In the genomic region with DNA sequence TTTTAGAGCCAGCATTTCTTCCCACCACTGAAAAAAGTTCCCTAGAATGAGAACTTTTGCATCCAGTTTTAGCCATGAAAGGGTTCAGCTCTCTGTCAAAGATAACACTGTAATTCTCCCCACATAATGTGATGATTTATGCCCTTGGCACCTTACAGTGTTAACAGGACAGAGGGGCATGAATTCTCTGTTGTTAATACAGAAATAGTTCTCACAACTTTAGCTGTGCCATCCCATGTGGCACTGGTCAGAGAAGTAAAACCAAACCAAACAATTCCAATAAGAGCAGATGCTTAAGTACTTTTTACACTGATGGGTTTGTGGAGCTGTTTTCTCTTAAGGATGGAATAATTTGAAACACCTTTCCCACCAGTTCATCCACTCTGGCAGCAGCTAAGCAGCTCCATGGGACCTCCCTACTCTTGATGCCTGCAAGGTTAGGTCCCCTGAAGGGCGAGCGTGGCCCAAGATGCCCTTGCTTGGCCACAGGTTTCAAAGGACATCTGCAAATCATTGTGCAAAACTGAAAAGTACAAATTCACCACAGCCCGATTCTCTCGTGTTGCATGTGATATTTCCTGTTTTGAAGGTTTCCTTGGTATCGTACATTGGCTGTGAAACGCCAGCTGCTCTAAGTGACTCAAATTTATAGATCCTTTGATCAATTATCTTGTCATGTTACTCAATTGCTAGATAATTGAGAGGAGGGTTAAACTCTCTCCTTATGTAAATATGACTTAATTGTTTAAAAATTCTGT, we compare ENCODE assay signal across 10 cellular contexts.
A peak's percentile ranks its signal among the peaks of the same experiment; 100 is the strongest.
DNase-seq lines count a peak whose midpoint lies in the region; ATAC-seq lines count a peak whose summit lies in the region.
"Had no signal": no experiment of that assay in that cellular context is flagged by ENCODE, and none has a peak within 500 bp of the region (broad histone marks: within the 10 kb centered on the region; RNA-seq: fewer than 3 reads in every experiment).

No MANE protein-coding gene starts in this region.

- CTCF ChIA-PET in activated CD4-positive, alpha-beta T cell treated with anti-CD3 and anti-CD28 coated beads for 36 hours (lab: Charles Lee), result interaction anchor here (0.6 to 1.4 kb wide), 7 partner anchors 17 to 1686 kb away, joined by 3 to 4 read pairs (median 3); a partner anchor contains a TSS

- H3K27ac Mint-ChIP-seq in activated CD4-positive, alpha-beta T cell treated with anti-CD3 and anti-CD28 coated beads for 36 hours, result no peak overlapping the region
- peak overlapping the region; percentile 19 for H3K27ac Mint-ChIP-seq in activated naive CD8-positive, alpha-beta T cell

- no peaks in the 10 kb centered on the region for H3K36me3 ChIP-seq in skeletal muscle satellite cell (ENCODE audit: insufficient read depth, low read length)
- H3K36me3 ChIP-seq: breast epithelium, prostate gland had no signal

- H3K4me1 Mint-ChIP-seq in activated CD4-positive, alpha-beta T cell treated with anti-CD3 and anti-CD28 coated beads for 36 hours, result peaks cover 36% of the 10 kb centered on the region
- peaks cover 45% of the 10 kb centered on the region for H3K4me1 Mint-ChIP-seq in activated naive CD8-positive, alpha-beta T cell (ENCODE audit: low read depth)

- intact Hi-C loops in activated CD4-positive, alpha-beta T cell treated with anti-CD3 and anti-CD28 coated beads for 36 hours (cut with DNase I, micrococcal nuclease), result loop anchor here (1.0 to 5.0 kb wide), 7 partner anchors 37 to 292 kb away; a partner anchor contains a TSS

- peak overlapping the region; percentile 64 for H3K4me2 ChIP-seq in skeletal muscle satellite cell (ENCODE audit: low read length)

- H3K4me1 ChIP-seq in skeletal muscle satellite cell (ENCODE audit: control insufficient read depth, insufficient read depth, low read length), result peaks cover 19% of the 10 kb centered on the region
- H3K4me1 ChIP-seq: breast epithelium, prostate gland had no signal

- peak overlapping the region; percentile 4 for H3K4me3 Mint-ChIP-seq in activated CD4-positive, alpha-beta T cell treated with anti-CD3 and anti-CD28 coated beads for 36 hours
- H3K4me3 Mint-ChIP-seq in activated naive CD8-positive, alpha-beta T cell, result peak overlapping the region; percentile 71

- H3K27me3 Mint-ChIP-seq in activated CD4-positive, alpha-beta T cell treated with anti-CD3 and anti-CD28 coated beads for 36 hours, result peaks cover 6% of the 10 kb centered on the region
- H3K27me3 Mint-ChIP-seq in activated naive CD8-positive, alpha-beta T cell, result no peaks in the 10 kb centered on the region

- ATAC-seq in activated CD4-positive, alpha-beta T cell treated with anti-CD3 and anti-CD28 coated beads for 36 hours, result peak; percentile 56
- no peak for ATAC-seq in GM18498 (IDR thresholded peaks at IDR 0.05; ENCODE audit: unreplicated experiment)

- no peak overlapping the region for H3K9ac ChIP-seq in skeletal muscle satellite cell (ENCODE audit: low read depth, low read length)

- no peaks in the 10 kb centered on the region for H3K27me3 ChIP-seq in skeletal muscle satellite cell (ENCODE audit: control insufficient read depth, insufficient read depth, low read length)
- H3K27me3 ChIP-seq: breast epithelium had no signal

- no peak overlapping the region for H3K4me3 ChIP-seq in skeletal muscle satellite cell (ENCODE audit: low read length)
- H3K4me3 ChIP-seq: breast epithelium, prostate gland had no signal

- POLR2A ChIA-PET in activated CD4-positive, alpha-beta T cell treated with anti-CD3 and anti-CD28 coated beads for 36 hours (lab: Charles Lee), result interaction anchor here (1.0 kb wide), 1 partner anchor 113 kb away, joined by 4 read pairs; no protein-coding TSS in a partner anchor

- peak; percentile 26 for DNase-seq in activated CD4-positive, alpha-beta T cell treated with anti-CD3 and anti-CD28 coated beads for 36 hours
- DNase-seq in activated CD4-positive, alpha-beta T cell treated with anti-CD3 and anti-CD28 coated beads for 48 hours, result no peak
- peak; percentile 12 for DNase-seq in M059J (ENCODE audit: low read depth)
- DNase-seq in NCI-H187 (lab: John Stamatoyannopoulos, UW), result no peak
- no peak for DNase-seq in NCI-H2029 treated with DMSO at 0.1 percent for 48 hours (lab: John Stamatoyannopoulos, UW)

- H3K9me3 ChIP-seq in skeletal muscle satellite cell (replicated peaks; ENCODE audit: low read length), result no peaks in the 10 kb centered on the region
- H3K9me3 ChIP-seq: breast epithelium, prostate gland had no signal

- H3K36me3 Mint-ChIP-seq in activated CD4-positive, alpha-beta T cell treated with anti-CD3 and anti-CD28 coated beads for 36 hours (ENCODE audit: low read depth), result no peaks in the 10 kb centered on the region
- peaks cover 3% of the 10 kb centered on the region for H3K36me3 Mint-ChIP-seq in activated naive CD8-positive, alpha-beta T cell

- peaks cover 3% of the 10 kb centered on the region for H3K9me3 Mint-ChIP-seq in activated CD4-positive, alpha-beta T cell treated with anti-CD3 and anti-CD28 coated beads for 36 hours (ENCODE audit: low read depth)
- no peaks in the 10 kb centered on the region for H3K9me3 Mint-ChIP-seq in activated naive CD8-positive, alpha-beta T cell (ENCODE audit: low read depth)

Comparison
In these comparisons a context has a peak if more than half of its experiments do, and no peak if none do; other contexts are left out.
1. DNase-seq: peak in activated CD4-positive, alpha-beta T cell treated with anti-CD3 and anti-CD28 coated beads for 36 hours (single experiment) and M059J (single experiment); none in activated CD4-positive, alpha-beta T cell treated with anti-CD3 and anti-CD28 coated beads for 48 hours (single experiment), NCI-H187 (0 of 2) and NCI-H2029 treated with DMSO at 0.1 percent for 48 hours (single experiment).